ENCODE assay signal across 16 cellular contexts in genomic region chr4:22764183-22764582, GRCh38.
DNase-seq lines count a peak whose midpoint lies in the region; ATAC-seq, FAIRE-seq and TF ChIP-seq lines count a peak whose summit lies in the region.
"Had no signal": no experiment of that assay in that cellular context is flagged by ENCODE, and none has a peak within 500 bp of the region (broad histone marks: within the 10 kb centered on the region; RNA-seq: fewer than 3 reads in every experiment).

No MANE protein-coding gene starts in this region.

- TF ChIP-seq POLR2A in GM12891 (IDR thresholded peaks at IDR 0.05; ENCODE audit: low read depth, low read length) = no peak

- H3K9me3 Mint-ChIP-seq in natural killer cell = peaks cover 0 to 2% of the 10 kb centered on the region in 2 donors

- no peaks in the 10 kb centered on the region for H3K27me3 Mint-ChIP-seq in natural killer cell (ENCODE audit: low read depth in 2 of 2)

- no peak for FAIRE-seq in GM12891 (lab: Jason Lieb, UNC)
- FAIRE-seq: RCC 7860 had no signal

- peak; percentile 73 for ATAC-seq in GM19395 (IDR thresholded peaks at IDR 0.05; ENCODE audit: unreplicated experiment)
- ATAC-seq in HG03442 (IDR thresholded peaks at IDR 0.05; ENCODE audit: unreplicated experiment) = peak; percentile 58
- no peak for ATAC-seq in natural killer cell
- no peak for ATAC-seq in GM21737 (IDR thresholded peaks at IDR 0.05; ENCODE audit: unreplicated experiment)

- H3K4me3 Mint-ChIP-seq in natural killer cell = peak overlapping the region; percentile 60

- H3K27ac Mint-ChIP-seq in natural killer cell = no peak overlapping the region

- DNase-seq in GM12891 (ENCODE audit: insufficient read length, low spot score) (no peak), natural killer cell (no peak), NCI-H524 (lab: John Stamatoyannopoulos, UW) (no peak)
- no peak for DNase-seq in activated effector memory CD4-positive, alpha-beta T cell treated with Interleukin-2 at 50 U/mL for 16 hours
- DNase-seq: C1 segment of cervical spinal cord, HCEC 1CT, KBM-7, NCI-H1105, NCI-H1694 treated with DMSO at 0.1 percent for 48 hours, NCI-H446 treated with DMSO at 0.1 percent for 48 hours, NCI-H774, SHP77 treated with DMSO at 0.1 percent for 48 hours had no signal

- peaks cover 24 to 27% of the 10 kb centered on the region in 2 donors for H3K4me1 Mint-ChIP-seq in natural killer cell

- TF ChIP-seq CTCF in natural killer cell (IDR thresholded peaks at IDR 0.05) = no peak

- intact Hi-C loops in natural killer cell (cut with micrococcal nuclease) = no loop called here

- H3K36me3 Mint-ChIP-seq in natural killer cell = no peaks in the 10 kb centered on the region

TF ChIP-seq in GM12891, 5 proteins besides CTCF, POLR2A, EP300 and RAD21:
- TF ChIP-seq POLR2AphosphoS5 (IDR thresholded peaks at IDR 0.05; ENCODE audit: low read depth, low read length) = no peak
- no peak for TF ChIP-seq PAX5 (IDR thresholded peaks at IDR 0.05; ENCODE audit: insufficient read depth, low read length, severe bottlenecking)
- TF ChIP-seq POU2F2 (IDR thresholded peaks at IDR 0.05; ENCODE audit: low read depth, low read length) = no peak
- TF ChIP-seq SPI1 (IDR thresholded peaks at IDR 0.05; ENCODE audit: low read depth, low read length) = peak; percentile 44; the same call in 1 of the 2 replicates
- no peak for TF ChIP-seq TAF1 (IDR thresholded peaks at IDR 0.05; ENCODE audit: low read depth, low read length)

Comparison
In these comparisons a context has a peak if more than half of its experiments do, and no peak if none do; other contexts are left out.
1. ATAC-seq: peak in GM19395 (single experiment) and HG03442 (single experiment); none in natural killer cell (0 of 3) and GM21737 (single experiment).